ENCODE assay signal across 1 cellular context in genomic region chr19:35388277-35389054, GRCh38.
A peak's percentile ranks its signal among the peaks of the same experiment; 100 is the strongest.
TF ChIP-seq lines count a peak whose summit lies in the region.

No MANE protein-coding gene starts in this region.

TF ChIP-seq in HepG2, 621 proteins besides CTCF, POLR2A, EP300 and RAD21 (continued from another document and continues in another):
- TF ChIP-seq THAP9 (CRISPR knock-in tag; IDR thresholded peaks at IDR 0.05; ENCODE audit: borderline replicate concordance) (no peak), ZNF552 (CRISPR knock-in tag; IDR thresholded peaks at IDR 0.05; ENCODE audit: borderline replicate concordance) (no peak), STAT6 (CRISPR knock-in tag; IDR thresholded peaks at IDR 0.05; ENCODE audit: borderline replicate concordance) (no peak), CCDC6 (CRISPR knock-in tag; IDR thresholded peaks at IDR 0.05) (no peak), HNF4G (IDR thresholded peaks at IDR 0.05; ENCODE audit: borderline replicate concordance, low read depth, low read length) (peak; percentile 52; the same call in 1 of the 2 replicates), HNF4G (CRISPR knock-in tag; IDR thresholded peaks at IDR 0.05; ENCODE audit: borderline replicate concordance, low read depth) (no peak), ZBTB46 (CRISPR knock-in tag; IDR thresholded peaks at IDR 0.05; ENCODE audit: borderline replicate concordance) (no peak), NR2F2 (IDR thresholded peaks at IDR 0.05; ENCODE audit: borderline replicate concordance, low read depth) (no peak), ZFP1 (CRISPR knock-in tag; IDR thresholded peaks at IDR 0.05) (peak; percentile 77; the same call in 1 of the 2 replicates), POGZ (CRISPR knock-in tag; IDR thresholded peaks at IDR 0.05) (peak; percentile 40; the same call in 1 of the 2 replicates), NCOA5 (CRISPR knock-in tag; IDR thresholded peaks at IDR 0.05) (no peak), TCF7 (IDR thresholded peaks at IDR 0.05; ENCODE audit: low read depth) (peak; percentile 66), ASH2L (IDR thresholded peaks at IDR 0.05; ENCODE audit: insufficient read length, low read depth, low read length) (no peak), HOXA9 (CRISPR knock-in tag; IDR thresholded peaks at IDR 0.05; ENCODE audit: borderline replicate concordance) (no peak), MYNN (CRISPR knock-in tag; IDR thresholded peaks at IDR 0.05; ENCODE audit: low read depth) (no peak), ZBTB34 (CRISPR knock-in tag; IDR thresholded peaks at IDR 0.05) (no peak), E2F2 (CRISPR knock-in tag; IDR thresholded peaks at IDR 0.05; ENCODE audit: borderline replicate concordance) (no peak), SNRNP70 (IDR thresholded peaks at IDR 0.05; ENCODE audit: low read depth, low read length) (no peak), SNAI1 (CRISPR knock-in tag; IDR thresholded peaks at IDR 0.05; ENCODE audit: borderline replicate concordance) (no peak), ZNF75D (CRISPR knock-in tag; IDR thresholded peaks at IDR 0.05; ENCODE audit: borderline replicate concordance) (no peak), RCOR2 (CRISPR knock-in tag; IDR thresholded peaks at IDR 0.05) (no peak), KIAA2018 (CRISPR knock-in tag; IDR thresholded peaks at IDR 0.05; ENCODE audit: borderline replicate concordance) (no peak), REST (IDR thresholded peaks at IDR 0.05; ENCODE audit: borderline replicate concordance in 1 of 2, low read depth in 1 of 2, low read length in 2 of 2) (no peak), HNRNPLL (IDR thresholded peaks at IDR 0.05; ENCODE audit: low read depth, low read length, poor library complexity, severe bottlenecking) (no peak), KAT7 (CRISPR knock-in tag; IDR thresholded peaks at IDR 0.05; ENCODE audit: borderline replicate concordance) (no peak), ZNF777 (CRISPR knock-in tag; IDR thresholded peaks at IDR 0.05) (no peak), MNT (IDR thresholded peaks at IDR 0.05) (no peak), ZFAT (CRISPR knock-in tag; conservative IDR thresholded peaks at IDR 0.05) (no peak), RORA (CRISPR knock-in tag; IDR thresholded peaks at IDR 0.05) (no peak; the same call in 1 of the 2 replicates), RFX5 (IDR thresholded peaks at IDR 0.05; ENCODE audit: low read depth, low read length) (no peak)
